In the genomic region with DNA sequence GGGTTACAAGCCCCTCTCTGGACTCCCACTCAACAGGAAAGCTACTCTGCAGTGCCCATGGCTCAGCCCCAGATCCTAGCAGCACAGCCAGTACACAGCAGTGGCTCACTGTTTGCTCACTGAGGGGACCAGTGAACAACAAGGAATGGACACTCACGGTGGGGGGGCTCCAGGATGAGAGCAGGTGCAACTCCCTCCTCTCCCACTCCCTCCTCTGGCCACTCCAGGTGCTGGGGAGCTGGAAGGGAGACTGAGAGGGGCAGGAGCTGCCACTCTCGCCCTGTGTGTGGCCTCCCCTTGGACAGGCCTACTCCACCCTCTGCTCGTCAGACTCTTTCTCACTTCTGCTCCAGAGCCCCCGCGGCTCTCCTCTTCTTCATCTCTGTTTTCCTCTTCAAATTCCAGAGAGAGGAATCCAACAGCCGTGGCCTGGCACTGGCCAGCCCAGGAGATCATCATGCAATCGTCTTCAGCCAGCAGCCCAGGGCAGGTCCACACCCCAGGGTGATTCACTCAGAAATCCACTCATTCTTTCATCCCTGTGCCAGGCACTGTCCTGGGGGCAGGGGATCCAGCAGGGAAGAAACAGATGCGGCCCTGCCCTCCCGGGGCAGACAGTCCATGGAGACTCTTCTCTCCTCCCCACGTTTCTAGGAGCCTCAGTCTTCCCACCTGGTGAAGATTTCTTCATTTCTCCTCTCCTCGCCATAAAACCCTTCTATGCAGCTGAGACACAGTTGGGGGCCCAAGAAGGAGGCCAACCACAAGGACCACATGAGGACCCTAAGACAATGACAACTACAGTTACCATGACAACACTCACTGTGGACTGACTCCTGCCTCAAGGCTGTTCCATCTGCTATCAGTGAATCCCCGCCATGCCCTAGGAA, we compare ENCODE assay signal across 1 cellular context.
TF ChIP-seq lines count a peak whose summit lies in the region.

No MANE protein-coding gene starts in this region.

TF ChIP-seq in H1, 55 proteins besides CTCF, POLR2A, EP300 and RAD21:
- TF ChIP-seq, protein P1, sequence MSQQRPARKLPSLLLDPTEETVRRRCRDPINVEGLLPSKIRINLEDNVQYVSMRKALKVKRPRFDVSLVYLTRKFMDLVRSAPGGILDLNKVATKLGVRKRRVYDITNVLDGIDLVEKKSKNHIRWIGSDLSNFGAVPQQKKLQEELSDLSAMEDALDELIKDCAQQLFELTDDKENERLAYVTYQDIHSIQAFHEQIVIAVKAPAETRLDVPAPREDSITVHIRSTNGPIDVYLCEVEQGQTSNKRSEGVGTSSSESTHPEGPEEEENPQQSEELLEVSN (IDR thresholded peaks at IDR 0.05): no peak
- TF ChIP-seq CTBP2 (IDR thresholded peaks at IDR 0.05; ENCODE audit: borderline replicate concordance, insufficient read depth, insufficient read length, low read length): no peak
- no peak for TF ChIP-seq JUND (IDR thresholded peaks at IDR 0.05; ENCODE audit: low read length)
- TF ChIP-seq CEBPB (IDR thresholded peaks at IDR 0.05; ENCODE audit: low read depth, low read length): no peak
- no peak for TF ChIP-seq GABPA (IDR thresholded peaks at IDR 0.05; ENCODE audit: borderline replicate concordance, insufficient read depth, low read length)
- no peak for TF ChIP-seq PHF8 (conservative IDR thresholded peaks at IDR 0.05; ENCODE audit: low read depth, low read length)
- no peak for TF ChIP-seq YY1 (IDR thresholded peaks at IDR 0.05; ENCODE audit: low read depth, low read length)
- TF ChIP-seq, protein P2, sequence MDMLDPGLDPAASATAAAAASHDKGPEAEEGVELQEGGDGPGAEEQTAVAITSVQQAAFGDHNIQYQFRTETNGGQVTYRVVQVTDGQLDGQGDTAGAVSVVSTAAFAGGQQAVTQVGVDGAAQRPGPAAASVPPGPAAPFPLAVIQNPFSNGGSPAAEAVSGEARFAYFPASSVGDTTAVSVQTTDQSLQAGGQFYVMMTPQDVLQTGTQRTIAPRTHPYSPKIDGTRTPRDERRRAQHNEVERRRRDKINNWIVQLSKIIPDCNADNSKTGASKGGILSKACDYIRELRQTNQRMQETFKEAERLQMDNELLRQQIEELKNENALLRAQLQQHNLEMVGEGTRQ (IDR thresholded peaks at IDR 0.05; ENCODE audit: low read length): no peak
- no peak for TF ChIP-seq ZNF274 (IDR thresholded peaks at IDR 0.05; ENCODE audit: borderline replicate concordance, extremely low read depth, low read length)
- TF ChIP-seq SAP30 (IDR thresholded peaks at IDR 0.05; ENCODE audit: insufficient read depth, insufficient replicate concordance, low read length): no peak
- TF ChIP-seq BCL11A (IDR thresholded peaks at IDR 0.05; ENCODE audit: low read depth in 2 of 2, low read length in 2 of 2): no peak
- TF ChIP-seq SIN3A (conservative IDR thresholded peaks at IDR 0.05 in 1 of 2, IDR thresholded peaks at IDR 0.05 in 1 of 2; ENCODE audit: low read depth in 1 of 2, low read length in 2 of 2): no peak
- TF ChIP-seq RNF2 (IDR thresholded peaks at IDR 0.05; ENCODE audit: borderline replicate concordance, low read depth, low read length, missing control alignments, poor library complexity, severe bottlenecking): no peak
- no peak for TF ChIP-seq CREB1 (IDR thresholded peaks at IDR 0.05)
- no peak for TF ChIP-seq FOSL1 (IDR thresholded peaks at IDR 0.05; ENCODE audit: insufficient read depth, low read depth, low read length)
TF ChIP-seq in H1: peak in this region for 0.
